1 cellular context compared by ENCODE assay signal in the genomic region with DNA sequence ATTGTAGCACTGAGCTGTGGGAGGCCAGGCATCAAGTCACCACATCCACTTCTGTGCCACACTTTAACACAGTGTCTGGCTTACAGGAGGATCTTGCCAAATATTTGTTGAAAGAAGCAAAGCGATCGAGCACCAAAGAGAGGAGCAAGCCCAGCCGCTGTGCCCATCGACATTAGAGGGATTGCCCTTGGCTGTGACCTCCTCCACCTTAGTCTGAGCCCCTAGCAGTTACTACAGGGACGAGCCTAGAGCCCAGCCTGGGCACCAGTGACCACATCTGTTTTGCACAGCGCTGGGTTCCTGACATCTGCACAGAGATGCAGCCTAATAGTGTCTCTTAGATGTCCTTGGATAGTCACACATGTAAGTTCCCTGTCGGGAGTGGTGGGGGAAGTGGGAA.
TF ChIP-seq lines count a peak whose summit lies in the region.

No MANE protein-coding gene starts in this region.

TF ChIP-seq in H1, 55 proteins besides CTCF, POLR2A, EP300 and RAD21:
- TF ChIP-seq, protein P1, sequence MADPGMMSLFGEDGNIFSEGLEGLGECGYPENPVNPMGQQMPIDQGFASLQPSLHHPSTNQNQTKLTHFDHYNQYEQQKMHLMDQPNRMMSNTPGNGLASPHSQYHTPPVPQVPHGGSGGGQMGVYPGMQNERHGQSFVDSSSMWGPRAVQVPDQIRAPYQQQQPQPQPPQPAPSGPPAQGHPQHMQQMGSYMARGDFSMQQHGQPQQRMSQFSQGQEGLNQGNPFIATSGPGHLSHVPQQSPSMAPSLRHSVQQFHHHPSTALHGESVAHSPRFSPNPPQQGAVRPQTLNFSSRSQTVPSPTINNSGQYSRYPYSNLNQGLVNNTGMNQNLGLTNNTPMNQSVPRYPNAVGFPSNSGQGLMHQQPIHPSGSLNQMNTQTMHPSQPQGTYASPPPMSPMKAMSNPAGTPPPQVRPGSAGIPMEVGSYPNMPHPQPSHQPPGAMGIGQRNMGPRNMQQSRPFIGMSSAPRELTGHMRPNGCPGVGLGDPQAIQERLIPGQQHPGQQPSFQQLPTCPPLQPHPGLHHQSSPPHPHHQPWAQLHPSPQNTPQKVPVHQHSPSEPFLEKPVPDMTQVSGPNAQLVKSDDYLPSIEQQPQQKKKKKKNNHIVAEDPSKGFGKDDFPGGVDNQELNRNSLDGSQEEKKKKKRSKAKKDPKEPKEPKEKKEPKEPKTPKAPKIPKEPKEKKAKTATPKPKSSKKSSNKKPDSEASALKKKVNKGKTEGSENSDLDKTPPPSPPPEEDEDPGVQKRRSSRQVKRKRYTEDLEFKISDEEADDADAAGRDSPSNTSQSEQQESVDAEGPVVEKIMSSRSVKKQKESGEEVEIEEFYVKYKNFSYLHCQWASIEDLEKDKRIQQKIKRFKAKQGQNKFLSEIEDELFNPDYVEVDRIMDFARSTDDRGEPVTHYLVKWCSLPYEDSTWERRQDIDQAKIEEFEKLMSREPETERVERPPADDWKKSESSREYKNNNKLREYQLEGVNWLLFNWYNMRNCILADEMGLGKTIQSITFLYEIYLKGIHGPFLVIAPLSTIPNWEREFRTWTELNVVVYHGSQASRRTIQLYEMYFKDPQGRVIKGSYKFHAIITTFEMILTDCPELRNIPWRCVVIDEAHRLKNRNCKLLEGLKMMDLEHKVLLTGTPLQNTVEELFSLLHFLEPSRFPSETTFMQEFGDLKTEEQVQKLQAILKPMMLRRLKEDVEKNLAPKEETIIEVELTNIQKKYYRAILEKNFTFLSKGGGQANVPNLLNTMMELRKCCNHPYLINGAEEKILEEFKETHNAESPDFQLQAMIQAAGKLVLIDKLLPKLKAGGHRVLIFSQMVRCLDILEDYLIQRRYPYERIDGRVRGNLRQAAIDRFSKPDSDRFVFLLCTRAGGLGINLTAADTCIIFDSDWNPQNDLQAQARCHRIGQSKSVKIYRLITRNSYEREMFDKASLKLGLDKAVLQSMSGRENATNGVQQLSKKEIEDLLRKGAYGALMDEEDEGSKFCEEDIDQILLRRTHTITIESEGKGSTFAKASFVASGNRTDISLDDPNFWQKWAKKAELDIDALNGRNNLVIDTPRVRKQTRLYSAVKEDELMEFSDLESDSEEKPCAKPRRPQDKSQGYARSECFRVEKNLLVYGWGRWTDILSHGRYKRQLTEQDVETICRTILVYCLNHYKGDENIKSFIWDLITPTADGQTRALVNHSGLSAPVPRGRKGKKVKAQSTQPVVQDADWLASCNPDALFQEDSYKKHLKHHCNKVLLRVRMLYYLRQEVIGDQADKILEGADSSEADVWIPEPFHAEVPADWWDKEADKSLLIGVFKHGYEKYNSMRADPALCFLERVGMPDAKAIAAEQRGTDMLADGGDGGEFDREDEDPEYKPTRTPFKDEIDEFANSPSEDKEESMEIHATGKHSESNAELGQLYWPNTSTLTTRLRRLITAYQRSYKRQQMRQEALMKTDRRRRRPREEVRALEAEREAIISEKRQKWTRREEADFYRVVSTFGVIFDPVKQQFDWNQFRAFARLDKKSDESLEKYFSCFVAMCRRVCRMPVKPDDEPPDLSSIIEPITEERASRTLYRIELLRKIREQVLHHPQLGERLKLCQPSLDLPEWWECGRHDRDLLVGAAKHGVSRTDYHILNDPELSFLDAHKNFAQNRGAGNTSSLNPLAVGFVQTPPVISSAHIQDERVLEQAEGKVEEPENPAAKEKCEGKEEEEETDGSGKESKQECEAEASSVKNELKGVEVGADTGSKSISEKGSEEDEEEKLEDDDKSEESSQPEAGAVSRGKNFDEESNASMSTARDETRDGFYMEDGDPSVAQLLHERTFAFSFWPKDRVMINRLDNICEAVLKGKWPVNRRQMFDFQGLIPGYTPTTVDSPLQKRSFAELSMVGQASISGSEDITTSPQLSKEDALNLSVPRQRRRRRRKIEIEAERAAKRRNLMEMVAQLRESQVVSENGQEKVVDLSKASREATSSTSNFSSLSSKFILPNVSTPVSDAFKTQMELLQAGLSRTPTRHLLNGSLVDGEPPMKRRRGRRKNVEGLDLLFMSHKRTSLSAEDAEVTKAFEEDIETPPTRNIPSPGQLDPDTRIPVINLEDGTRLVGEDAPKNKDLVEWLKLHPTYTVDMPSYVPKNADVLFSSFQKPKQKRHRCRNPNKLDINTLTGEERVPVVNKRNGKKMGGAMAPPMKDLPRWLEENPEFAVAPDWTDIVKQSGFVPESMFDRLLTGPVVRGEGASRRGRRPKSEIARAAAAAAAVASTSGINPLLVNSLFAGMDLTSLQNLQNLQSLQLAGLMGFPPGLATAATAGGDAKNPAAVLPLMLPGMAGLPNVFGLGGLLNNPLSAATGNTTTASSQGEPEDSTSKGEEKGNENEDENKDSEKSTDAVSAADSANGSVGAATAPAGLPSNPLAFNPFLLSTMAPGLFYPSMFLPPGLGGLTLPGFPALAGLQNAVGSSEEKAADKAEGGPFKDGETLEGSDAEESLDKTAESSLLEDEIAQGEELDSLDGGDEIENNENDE (IDR thresholded peaks at IDR 0.05; ENCODE audit: insufficient replicate concordance, low read length): no peak
- TF ChIP-seq KDM1A (IDR thresholded peaks at IDR 0.05; ENCODE audit: borderline replicate concordance, low read length) (no peak), TEAD4 (IDR thresholded peaks at IDR 0.05; ENCODE audit: low read depth, low read length) (no peak), CEBPB (IDR thresholded peaks at IDR 0.05; ENCODE audit: low read depth, low read length) (no peak), TAF7 (optimal IDR thresholded peaks at IDR 0.05; ENCODE audit: borderline replicate concordance, low read depth, low read length) (no peak), FOSL1 (IDR thresholded peaks at IDR 0.05; ENCODE audit: insufficient read depth, low read depth, low read length) (no peak), CBX8 (IDR thresholded peaks at IDR 0.05; ENCODE audit: borderline replicate concordance, low read depth, low read length) (no peak), POLR2AphosphoS5 (IDR thresholded peaks at IDR 0.05; ENCODE audit: low read depth, low read length) (no peak)
TF ChIP-seq in H1: peak in this region for 0.
